Comparison of ENCODE assay signal across 8 cellular contexts in the genomic region with DNA sequence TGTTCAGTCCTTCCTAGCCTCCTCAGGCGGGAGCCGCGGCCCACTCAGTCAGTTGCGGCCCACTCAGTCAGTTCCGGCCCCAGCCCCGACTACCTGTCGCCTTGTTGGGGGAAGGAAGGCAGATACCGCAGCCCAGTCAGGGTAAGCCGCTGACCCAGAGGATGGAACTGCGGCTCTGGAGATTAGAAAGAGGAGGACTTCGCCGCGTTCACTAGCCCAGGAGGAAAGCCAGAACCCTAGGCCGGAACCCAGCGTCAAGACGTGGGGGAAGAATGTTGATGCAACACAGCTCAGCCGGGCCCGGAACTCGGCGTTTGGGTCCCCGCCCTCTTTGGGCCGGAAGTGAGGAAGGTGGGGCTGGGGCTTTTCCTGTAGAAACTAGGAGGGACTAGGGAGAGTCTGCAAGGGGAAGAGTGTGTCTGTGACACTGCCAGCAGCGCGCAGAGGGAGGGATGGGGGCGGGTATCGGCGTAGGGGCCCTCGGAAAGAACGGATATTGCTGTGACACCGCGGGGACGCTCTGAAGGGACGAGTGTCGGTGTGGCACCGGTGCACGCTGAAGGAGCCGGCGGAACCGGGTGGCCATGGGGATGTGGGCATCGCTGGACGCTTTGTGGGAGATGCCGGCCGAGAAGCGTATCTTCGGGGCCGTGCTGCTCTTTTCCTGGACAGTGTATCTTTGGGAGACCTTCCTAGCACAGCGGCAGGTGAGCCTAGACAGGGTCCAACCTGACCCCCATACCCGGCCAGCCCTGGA. TPM values are rescaled to one million over a fixed set of nuclear protein-coding genes. Genes with fewer than 3 reads are reported as not detected.
DNase-seq lines count a peak whose midpoint lies in the region; ATAC-seq and TF ChIP-seq lines count a peak whose summit lies in the region.

A gene (plus strand): TSS at position 549 of the 757 bp plus-strand sequence. CDS start 36 bp downstream, at position 585.

- H3K4me1 Mint-ChIP-seq in activated B cell treated with CpG ODN at 0.5 μM for 24 hours, result peaks cover 38% of the 10 kb centered on the region
- peaks cover 44 to 62% of the 10 kb centered on the region in 2 donors for H3K4me1 Mint-ChIP-seq in immature natural killer cell

- ATAC-seq in GM18909 (IDR thresholded peaks at IDR 0.05; ENCODE audit: poor library complexity, unreplicated experiment) (peak; percentile 92), HG03175 (IDR thresholded peaks at IDR 0.05; ENCODE audit: unreplicated experiment) (peak; percentile 91), activated B cell treated with CpG ODN at 0.5 μM for 24 hours (ENCODE audit: low read depth) (peak; percentile 95)

- CTCF ChIA-PET in AG04450 (lab: Charles Lee), result interaction anchor here (0.7 to 2.7 kb wide), 4 partner anchors 57 to 114 kb away, joined by 3 to 10 read pairs (median 7); no protein-coding TSS in a partner anchor
- CTCF ChIA-PET in activated B cell treated with CpG ODN at 0.5 μM for 24 hours (lab: Charles Lee), result interaction anchor here (1.8 kb wide), 1 partner anchor 147 kb away, joined by 4 read pairs; no protein-coding TSS in a partner anchor

- H3K27ac Mint-ChIP-seq in activated B cell treated with CpG ODN at 0.5 μM for 24 hours (peak within 1 kb of the TSS; percentile 99), immature natural killer cell (peak within 1 kb of the TSS; percentile 98 to 100 (median 100))

- H3K27ac ChIP-seq in AG04450 (ENCODE audit: low read depth, low read length) (peak within 1 kb of the TSS; percentile 99), caudate nucleus (ENCODE audit: low read depth, low read length) (peak within 1 kb of the TSS; percentile 97)

- H3K27me3 Mint-ChIP-seq in activated B cell treated with CpG ODN at 0.5 μM for 24 hours, result no peaks in the 10 kb centered on the region
- H3K27me3 Mint-ChIP-seq in immature natural killer cell (ENCODE audit: low read depth in 3 of 3), result peaks cover 10 to 14% (median 11%) of the 10 kb centered on the region in 3 donors

- H3K9me3 ChIP-seq in AG04450 (ENCODE audit: control insufficient read depth, insufficient read depth, low read length), result no peaks in the 10 kb centered on the region; the same call in 1 of the 2 replicates

- H3K36me3 Mint-ChIP-seq in activated B cell treated with CpG ODN at 0.5 μM for 24 hours (ENCODE audit: low read depth) (peaks cover 37% of the 10 kb centered on the region), immature natural killer cell (peaks cover 12 to 26% (median 21%) of the 10 kb centered on the region in 3 donors)

- H3K9me3 Mint-ChIP-seq in activated B cell treated with CpG ODN at 0.5 μM for 24 hours, result no peaks in the 10 kb centered on the region
- H3K9me3 Mint-ChIP-seq in immature natural killer cell, result no peaks in the 10 kb centered on the region

- TF ChIP-seq CTCF in AG04450 (IDR thresholded peaks at IDR 0.05; ENCODE audit: low read depth, low read length) (no peak), activated B cell treated with CpG ODN at 0.5 μM for 24 hours (IDR thresholded peaks at IDR 0.05) (no peak)

- H3K4me3 ChIP-seq in AG04450 (ENCODE audit: low read depth, low read length), result peak within 1 kb of the TSS; percentile 99

- peak; percentile 92 for DNase-seq in AG04450 (ENCODE audit: low read depth, low spot score)
- DNase-seq in NCI-H345 (lab: John Stamatoyannopoulos, UW), result peak; percentile 99
- peak; percentile 89 for DNase-seq in activated B cell treated with CpG ODN at 0.5 μM for 24 hours
- DNase-seq in caudate nucleus (lab: John Stamatoyannopoulos, UW), result peak; percentile 60 to 98 (median 95)
- peak; percentile 94 to 96 (median 96) for DNase-seq in immature natural killer cell
- peak; percentile 94 for DNase-seq in smooth muscle cell of the brain vasculature (ENCODE audit: low read depth, low spot score)

- no peaks in the 10 kb centered on the region for H3K27me3 ChIP-seq in AG04450 (ENCODE audit: control insufficient read depth, insufficient read depth, low read length)

- intact Hi-C loops in activated B cell treated with CpG ODN at 0.5 μM for 24 hours (cut with micrococcal nuclease), result loop anchor here (1.0 to 5.0 kb wide), 12 partner anchors 17 to 433 kb away; a partner anchor contains a TSS

- POLR2A ChIA-PET in AG04450 (lab: Yijun Ruan, JAX), result interaction anchor here (0.5 to 1.4 kb wide), 10 partner anchors 14 to 201 kb away, joined by 3 to 8 read pairs (median 4); a partner anchor contains a TSS
- POLR2A ChIA-PET in activated B cell treated with CpG ODN at 0.5 μM for 24 hours (lab: Charles Lee), result interaction anchor here (0.6 to 2.8 kb wide), 22 partner anchors 12 to 434 kb away, joined by 3 to 26 read pairs (median 5); a partner anchor contains a TSS

- peak within 1 kb of the TSS; percentile 96 for H3K4me3 Mint-ChIP-seq in activated B cell treated with CpG ODN at 0.5 μM for 24 hours
- peak within 1 kb of the TSS; percentile 92 to 99 (median 95) for H3K4me3 Mint-ChIP-seq in immature natural killer cell

RNA-seq across cellular contexts. Expression of the gene that starts here (rescaled TPM):
- 40.1 and 55.8 TPM in 2 replicates for polyA plus RNA-seq in AG04450 (2011; rRNA removed)
- polyA minus RNA-seq in AG04450 (2011; rRNA and poly(A)+ RNA removed), result 19.6 and 34.3 TPM in 2 replicates
- 17.6 and 18.6 TPM in 2 replicates for total RNA-seq in activated B cell treated with CpG ODN at 0.5 μM for 24 hours
- polyA plus RNA-seq in immature natural killer cell, result 10 to 100 TPM; 34.3 to 47.6 (median 41.0) TPM

Comparison
In these comparisons a context has a peak if more than half of its experiments do, and no peak if none do; other contexts are left out.
1. Peak in every context shown above with its lines: DNase-seq, ATAC-seq, H3K4me3 ChIP-seq and H3K27ac ChIP-seq.